Comparison of ENCODE assay signal across 14 cellular contexts in genomic region chr7:16416289-16417282, GRCh38. TPM values are rescaled to one million over a fixed set of nuclear protein-coding genes. Genes with fewer than 3 reads are reported as not detected.
DNase-seq lines count a peak whose midpoint lies in the region; ATAC-seq lines count a peak whose summit lies in the region.
"Had no signal": no experiment of that assay in that cellular context is flagged by ENCODE, and none has a peak within 500 bp of the region (broad histone marks: within the 10 kb centered on the region; RNA-seq: fewer than 3 reads in every experiment).

No MANE protein-coding gene starts in this region.

- intact Hi-C loops in dendritic cell treated with granulocyte-macrophage colony-stimulating factor and Interleukin-4, amounts not matched to agents 40 ng/mL and 50 ng/mL, for 4 days (cut with micrococcal nuclease) = no loop called here

- no peaks in the 10 kb centered on the region for H3K9me3 Mint-ChIP-seq in dendritic cell treated with granulocyte-macrophage colony-stimulating factor and Interleukin-4, amounts not matched to agents 40 ng/mL and 50 ng/mL, for 4 days

- H3K36me3 Mint-ChIP-seq in dendritic cell treated with granulocyte-macrophage colony-stimulating factor and Interleukin-4, amounts not matched to agents 40 ng/mL and 50 ng/mL, for 4 days (ENCODE audit: low read depth) = no peaks in the 10 kb centered on the region

- DNase-seq in GM04504 (ENCODE audit: low read depth) (peak; percentile 75), RKO (ENCODE audit: low spot score) (peak; percentile 30), skeletal muscle cell (ENCODE audit: low read depth) (peak; percentile 19), NCI-H146 (lab: John Stamatoyannopoulos, UW) (no peak), inferior parietal cortex (ENCODE audit: extremely low spot score) (no peak), left lobe of liver (ENCODE audit: low spot score) (no peak)
- DNase-seq: activated effector memory CD4-positive, alpha-beta T cell treated with anti-CD3 and anti-CD28 coated beads, Interleukin-2, amount 50 U/mL, for 16 hours; DND-41; MV-4-11; NCI-H69 had no signal

- peaks cover 86% of the 10 kb centered on the region for H3K27me3 Mint-ChIP-seq in dendritic cell treated with granulocyte-macrophage colony-stimulating factor and Interleukin-4, amounts not matched to agents 40 ng/mL and 50 ng/mL, for 4 days

- H3K4me3 ChIP-seq in skeletal muscle cell (ENCODE audit: low read depth, low read length) = no peak overlapping the region
- H3K4me3 ChIP-seq: suprapubic skin had no signal

- peak overlapping the region; percentile 13 for H3K27ac Mint-ChIP-seq in dendritic cell treated with granulocyte-macrophage colony-stimulating factor and Interleukin-4, amounts not matched to agents 40 ng/mL and 50 ng/mL, for 4 days

- H3K4me3 Mint-ChIP-seq in dendritic cell treated with granulocyte-macrophage colony-stimulating factor and Interleukin-4, amounts not matched to agents 40 ng/mL and 50 ng/mL, for 4 days = no peak overlapping the region

- ATAC-seq in left lobe of liver = no peak
- ATAC-seq: right cardiac atrium had no signal

- H3K4me1 Mint-ChIP-seq in dendritic cell treated with granulocyte-macrophage colony-stimulating factor and Interleukin-4, amounts not matched to agents 40 ng/mL and 50 ng/mL, for 4 days (ENCODE audit: low read depth) = peaks cover 25% of the 10 kb centered on the region

RNA-seq across cellular contexts. Expression of gene CRPPA, which starts 4.8 kb away (rescaled TPM):
- total RNA-seq in left lobe of liver = 2.2 TPM

RNA-seq across cellular contexts. Expression of gene SOSTDC1, which starts 49.0 kb away (rescaled TPM):
- not detected for total RNA-seq in left lobe of liver
- total RNA-seq: dermis microvascular lymphatic vessel endothelial cell had no signal

Comparison
In these comparisons a context has a peak if more than half of its experiments do, and no peak if none do; other contexts are left out.
1. DNase-seq: peak in GM04504 (single experiment), RKO (single experiment) and skeletal muscle cell (single experiment); none in NCI-H146 (single experiment), inferior parietal cortex (single experiment) and left lobe of liver (single experiment).